In the genomic region with DNA sequence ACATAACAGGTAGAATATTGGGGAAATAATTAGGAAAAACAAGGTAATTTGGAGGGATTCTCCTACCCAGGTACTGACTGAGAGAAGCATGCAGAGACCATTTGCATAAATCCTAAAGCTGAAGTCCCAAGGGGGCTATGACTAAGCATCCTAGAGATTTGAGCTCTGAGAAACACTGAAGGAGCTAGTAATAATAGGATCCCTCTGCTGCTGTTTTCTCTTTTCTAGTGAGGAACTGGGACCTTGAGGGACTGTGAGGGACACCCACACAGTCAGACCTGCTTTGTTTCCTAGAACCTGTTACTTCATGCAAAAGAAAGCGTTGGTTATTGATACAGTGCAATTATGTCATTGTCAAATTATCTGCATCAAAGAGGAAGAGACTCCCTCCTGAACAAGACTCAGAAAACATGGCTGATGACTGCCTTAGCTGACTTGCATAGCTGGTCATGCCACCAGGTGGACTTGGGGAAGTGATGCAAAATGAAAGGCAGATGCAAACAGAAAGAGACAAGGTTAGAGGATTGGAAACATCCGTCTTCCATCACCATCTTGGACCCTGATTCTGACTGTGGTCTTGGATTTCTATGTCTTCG, we compare ENCODE assay signal across 24 cellular contexts.
DNase-seq lines count a peak whose midpoint lies in the region; ATAC-seq and TF ChIP-seq lines count a peak whose summit lies in the region.
"Had no signal": no experiment of that assay in that cellular context is flagged by ENCODE, and none has a peak within 500 bp of the region (broad histone marks: within the 10 kb centered on the region; RNA-seq: fewer than 3 reads in every experiment).

No MANE protein-coding gene starts in this region.

- no CpG with 5 or more reads among the region's 3 CpGs for WGBS in neuronal stem cell (ENCODE audit: extremely low coverage in 2 of 2, insufficient read length in 2 of 2, insufficient replicate concordance in 1 of 2), 2 donors
- 36 to 57% methylated on average over 2 of the region's 3 CpGs for whole genome bisulfite sequencing in gastroesophageal sphincter (ENCODE audit: low coverage in 1 of 2), 2 donors

- TF ChIP-seq EP300 in gastroesophageal sphincter (IDR thresholded peaks at IDR 0.05): no peak

- intact Hi-C loops in upper lobe of right lung (cut with DNase I): no loop called here

- H3K4me3 ChIP-seq in neuronal stem cell (ENCODE audit: low read length in 2 of 2): no peak overlapping the region
- no peak overlapping the region for H3K4me3 ChIP-seq in gastroesophageal sphincter
- no peak overlapping the region for H3K4me3 ChIP-seq in upper lobe of right lung
- H3K4me3 ChIP-seq: cardiac muscle cell, psoas muscle, thoracic aorta had no signal

- no peak overlapping the region for H3K4ac ChIP-seq in neuronal stem cell (ENCODE audit: low read length)

- no peak overlapping the region for H2BK120ac ChIP-seq in neuronal stem cell (ENCODE audit: low read depth, low read length)

- H3K27ac ChIP-seq in neuronal stem cell (replicated peaks; ENCODE audit: low read length) (no peak overlapping the region), gastroesophageal sphincter (no peak overlapping the region), upper lobe of right lung (no peak overlapping the region)
- H3K27ac ChIP-seq: cardiac muscle cell, psoas muscle, thoracic aorta had no signal

- H4K8ac ChIP-seq in neuronal stem cell (ENCODE audit: low read depth, low read length): no peak overlapping the region

- no peak overlapping the region for H3K4me2 ChIP-seq in neuronal stem cell (ENCODE audit: insufficient read depth, low read length, poor library complexity, severe bottlenecking)

- no peak overlapping the region for H2AK5ac ChIP-seq in neuronal stem cell (ENCODE audit: low read depth, low read length)

- H2AFZ ChIP-seq in neuronal stem cell (ENCODE audit: low read length): peak overlapping the region; percentile 50

- H2BK15ac ChIP-seq in neuronal stem cell (ENCODE audit: low read length): no peak overlapping the region

- no peak for TF ChIP-seq CTCF in gastroesophageal sphincter (IDR thresholded peaks at IDR 0.05)
- TF ChIP-seq CTCF in upper lobe of right lung (IDR thresholded peaks at IDR 0.05): no peak

- H3K27me3 ChIP-seq in neuronal stem cell (ENCODE audit: control insufficient read depth in 3 of 3, insufficient read depth in 3 of 3, low read depth in 1 of 3, low read length in 3 of 3): no peaks in the 10 kb centered on the region
- no peaks in the 10 kb centered on the region for H3K27me3 ChIP-seq in gastroesophageal sphincter
- no peaks in the 10 kb centered on the region for H3K27me3 ChIP-seq in upper lobe of right lung
- H3K27me3 ChIP-seq: cardiac muscle cell had no signal

- no peak overlapping the region for H3K23ac ChIP-seq in neuronal stem cell (ENCODE audit: low read depth, low read length, poor library complexity)

- H3K9ac ChIP-seq in neuronal stem cell (ENCODE audit: low read depth, low read length, poor library complexity): no peak overlapping the region

- H3K14ac ChIP-seq in neuronal stem cell (ENCODE audit: low read length): no peak overlapping the region

- no peaks in the 10 kb centered on the region for H3K79me1 ChIP-seq in neuronal stem cell (ENCODE audit: low read depth, low read length)

- no peaks in the 10 kb centered on the region for H3K4me1 ChIP-seq in neuronal stem cell (ENCODE audit: control insufficient read depth in 2 of 2, insufficient read depth in 1 of 2, low read depth in 1 of 2, low read length in 2 of 2)
- H3K4me1 ChIP-seq in gastroesophageal sphincter: no peaks in the 10 kb centered on the region
- H3K4me1 ChIP-seq in upper lobe of right lung: no peaks in the 10 kb centered on the region
- H3K4me1 ChIP-seq: psoas muscle had no signal

- ATAC-seq in GM18502 (IDR thresholded peaks at IDR 0.05; ENCODE audit: poor library complexity, unreplicated experiment) (peak; percentile 45), HG02610 (IDR thresholded peaks at IDR 0.05; ENCODE audit: unreplicated experiment) (peak; percentile 62), gastroesophageal sphincter (no peak), upper lobe of right lung (no peak)
- ATAC-seq: psoas muscle; Right ventricle myocardium inferior; stimulated activated effector memory CD8-positive, alpha-beta T cell treated with anti-CD3 and anti-CD28 coated beads, Interleukin-12 subunit alpha, Interleukin-12 subunit beta, amount 100 ng/mL, for 72 hours had no signal

- TF ChIP-seq POLR2A in gastroesophageal sphincter (IDR thresholded peaks at IDR 0.05): no peak

- H4K91ac ChIP-seq in neuronal stem cell (ENCODE audit: low read depth, low read length, poor library complexity): no peak overlapping the region

- no peak overlapping the region for H3K18ac ChIP-seq in neuronal stem cell (ENCODE audit: low read length)

- H3K36me3 ChIP-seq in neuronal stem cell (replicated peaks in 1 of 2; ENCODE audit: control insufficient read depth in 2 of 2, insufficient read depth in 2 of 2, low read length in 2 of 2): no peaks in the 10 kb centered on the region
- H3K36me3 ChIP-seq in gastroesophageal sphincter: no peaks in the 10 kb centered on the region
- H3K36me3 ChIP-seq in upper lobe of right lung: no peaks in the 10 kb centered on the region
- H3K36me3 ChIP-seq: cardiac muscle cell, thoracic aorta had no signal

- H3K9me3 ChIP-seq in neuronal stem cell (replicated peaks in 1 of 2; ENCODE audit: control insufficient read depth in 2 of 2, insufficient read depth in 1 of 2, low read depth in 1 of 2, low read length in 2 of 2): peaks cover 7 to 10% of the 10 kb centered on the region in 2 donors
- peaks cover 0 to 18% (median 0%) of the 10 kb centered on the region in 3 donors for H3K9me3 ChIP-seq in gastroesophageal sphincter
- H3K9me3 ChIP-seq in upper lobe of right lung: no peaks in the 10 kb centered on the region
- H3K9me3 ChIP-seq: psoas muscle had no signal

- H2BK5ac ChIP-seq in neuronal stem cell (ENCODE audit: low read length): no peak overlapping the region

- no peak overlapping the region for H2BK12ac ChIP-seq in neuronal stem cell (ENCODE audit: low read length)

- DNase-seq in NCI-H82 (lab: John Stamatoyannopoulos, UW): peak; percentile 76
- DNase-seq in neuronal stem cell (ENCODE audit: low spot score): no peak
- DNase-seq in NK-92 treated with Interleukin-12 subunit alpha and Interleukin-12 subunit beta, amount 100 ng/mL, for 24 hours (lab: John Stamatoyannopoulos, UW): no peak
- no peak for DNase-seq in NCI-H2227 treated with DMSO at 0.1 percent for 48 hours (lab: John Stamatoyannopoulos, UW)
- no peak for DNase-seq in upper lobe of right lung
- DNase-seq: activated B cell treated with CpG ODN at 0.5 μM for 24 hours; activated CD4-positive, alpha-beta memory T cell treated with anti-CD3 and anti-CD28 coated beads, Interleukin-2, amount 10 ng/mL, durations not matched to agents 7 days and 5 days; activated T-cell treated with anti-CD3 and anti-CD28 coated beads for 4 hours; amygdala; glutamatergic neuron; H7; kidney glomerular epithelial cell; NCI-H1436 treated with DMSO at 0.1 percent for 48 hours; NCI-H2171; psoas muscle; stimulated activated CD4-positive, alpha-beta T cell treated with anti-CD3 and anti-CD28 coated beads, Interleukin-1b, Interleukin-23, amount 100 ng/mL, for 48 hours; T1000 had no signal

Comparison
In these comparisons a context has a peak if more than half of its experiments do, and no peak if none do; other contexts are left out.
1. ATAC-seq: peak in GM18502 (single experiment) and HG02610 (single experiment); none in gastroesophageal sphincter (single experiment) and upper lobe of right lung (single experiment).